In the genomic region with DNA sequence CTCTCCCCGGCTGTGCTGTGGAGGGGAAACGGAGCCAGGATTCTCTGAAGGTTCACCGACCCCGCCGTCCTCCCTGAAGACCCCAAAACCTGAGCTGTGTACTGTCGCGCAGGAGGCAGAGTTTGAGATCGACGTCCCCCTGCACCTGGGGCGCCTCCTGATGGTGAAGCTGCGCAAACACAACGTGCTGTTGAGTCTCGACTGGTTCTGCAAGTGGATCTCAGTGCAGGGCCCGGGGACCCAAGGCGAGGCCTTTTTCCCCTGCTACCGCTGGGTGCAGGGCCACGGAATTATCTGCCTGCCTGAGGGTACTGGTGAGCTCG, we compare ENCODE assay signal across 8 cellular contexts.
DNase-seq lines count a peak whose midpoint lies in the region; ATAC-seq and TF ChIP-seq lines count a peak whose summit lies in the region.
"Had no signal": no experiment of that assay in that cellular context is flagged by ENCODE, and none has a peak within 500 bp of the region (broad histone marks: within the 10 kb centered on the region; RNA-seq: fewer than 3 reads in every experiment).

No MANE protein-coding gene starts in this region.

- 9 to 14% (median 10%) methylated on average over 17 to 18 of the region's 18 CpGs for WGBS in psoas muscle, 3 donors

- peaks cover 17% of the 10 kb centered on the region; the same call in 1 of the 2 replicates for H3K36me3 ChIP-seq in OCI-LY1 (ENCODE audit: insufficient read depth, low read length)
- H3K36me3 ChIP-seq in psoas muscle (ENCODE audit: insufficient read depth in 1 of 2, low read depth in 1 of 2), result no peaks in the 10 kb centered on the region

- intact Hi-C loops in psoas muscle (cut with DNase I), result no loop called here

- no peak overlapping the region for H3K4me2 ChIP-seq in OCI-LY1 (ENCODE audit: low read length)

- no peak overlapping the region for H2AFZ ChIP-seq in OCI-LY1 (ENCODE audit: low read length)

- no peaks in the 10 kb centered on the region for H4K20me1 ChIP-seq in OCI-LY1 (ENCODE audit: insufficient read depth, low read length)

- H3K27ac ChIP-seq in OCI-LY1 (ENCODE audit: low read depth, low read length, poor library complexity, severe bottlenecking) (no peak overlapping the region), psoas muscle (no peak overlapping the region)

- TF ChIP-seq POLR2A in erythroblast (IDR thresholded peaks at IDR 0.05; ENCODE audit: low read length), result no peak

- no peaks in the 10 kb centered on the region for H3K27me3 ChIP-seq in OCI-LY1 (ENCODE audit: insufficient read depth, low read length)
- H3K27me3 ChIP-seq in psoas muscle (ENCODE audit: insufficient read depth in 3 of 3, low read length in 2 of 3), result peaks cover 0 to 42% (median 11%) of the 10 kb centered on the region in 3 donors

- H3K9me3 ChIP-seq in OCI-LY1 (ENCODE audit: low read length) (no peaks in the 10 kb centered on the region), psoas muscle (no peaks in the 10 kb centered on the region)

- no peaks in the 10 kb centered on the region for H3K4me1 ChIP-seq in OCI-LY1 (ENCODE audit: insufficient read depth, low read length, severe bottlenecking)
- no peaks in the 10 kb centered on the region for H3K4me1 ChIP-seq in psoas muscle

- peak; percentile 61 for TF ChIP-seq CTCF in GM12864 (IDR thresholded peaks at IDR 0.05; ENCODE audit: low read depth, low read length, missing control alignments)
- TF ChIP-seq CTCF in OCI-LY1 (IDR thresholded peaks at IDR 0.05; ENCODE audit: low read length), result peak; percentile 51
- peak; percentile 24 for TF ChIP-seq CTCF in psoas muscle (IDR thresholded peaks at IDR 0.05)

- H3K4me3 ChIP-seq in GM12864 (ENCODE audit: low read depth, low read length) (no peak overlapping the region), OCI-LY1 (ENCODE audit: low read depth, low read length, poor library complexity, severe bottlenecking) (no peak overlapping the region), psoas muscle (no peak overlapping the region)
- H3K4me3 ChIP-seq: lung had no signal

- H3F3A ChIP-seq in OCI-LY1 (ENCODE audit: insufficient read depth, low read length), result no peaks in the 10 kb centered on the region

- H3K79me2 ChIP-seq in OCI-LY1 (ENCODE audit: insufficient read depth, low read length), result no peaks in the 10 kb centered on the region

- no peak for ATAC-seq in psoas muscle

- DNase-seq in GM12864 (ENCODE audit: low read depth) (no peak), erythroblast (lab: John Stamatoyannopoulos, UW) (peak; percentile 42 to 47), psoas muscle (no peak), UCSD-AML1 (lab: John Stamatoyannopoulos, UW; ENCODE audit: unreplicated experiment) (no peak), NCI-H1694 (lab: John Stamatoyannopoulos, UW) (no peak), GDM1 (lab: John Stamatoyannopoulos, UW) (no peak)

- no peak overlapping the region for H3K9ac ChIP-seq in OCI-LY1 (ENCODE audit: low read length)

- no peaks in the 10 kb centered on the region for H3K9me2 ChIP-seq in OCI-LY1 (ENCODE audit: low read depth, low read length)

Comparison
In these comparisons a context has a peak if more than half of its experiments do, and no peak if none do; other contexts are left out.
1. DNase-seq: peak in erythroblast (2 of 2); none in GM12864 (single experiment), psoas muscle (0 of 2), UCSD-AML1 (single experiment), NCI-H1694 (single experiment) and GDM1 (single experiment).
2. Peak in every context shown above with its lines, with median percentiles within 50 percentile points of each other: CTCF ChIP-seq.